In the genomic region with DNA sequence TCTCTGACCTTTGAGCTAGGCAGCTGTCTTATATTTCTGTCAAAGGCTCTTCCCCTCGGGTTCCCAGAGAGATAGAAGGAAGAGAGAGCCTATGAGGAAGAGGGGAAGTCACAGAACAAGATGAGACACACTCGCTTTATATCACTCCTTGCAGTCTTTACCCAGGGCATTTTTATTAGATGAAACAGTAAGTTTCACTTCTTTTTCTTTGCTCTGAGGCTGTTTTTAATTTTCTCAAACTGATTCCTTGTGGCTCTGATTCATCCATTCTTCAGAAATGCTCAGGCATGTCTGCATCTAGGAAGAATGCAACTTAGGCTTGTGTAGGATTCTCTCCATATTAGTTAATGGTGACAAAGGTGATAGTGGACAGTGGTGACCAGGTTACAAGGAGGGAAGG, we compare ENCODE assay signal across 1 cellular context.
TF ChIP-seq lines count a peak whose summit lies in the region.

No MANE protein-coding gene starts in this region.

TF ChIP-seq in GM23338, 12 proteins besides CTCF, POLR2A, EP300 and RAD21 (continued from another document):
- TF ChIP-seq, protein P1, sequence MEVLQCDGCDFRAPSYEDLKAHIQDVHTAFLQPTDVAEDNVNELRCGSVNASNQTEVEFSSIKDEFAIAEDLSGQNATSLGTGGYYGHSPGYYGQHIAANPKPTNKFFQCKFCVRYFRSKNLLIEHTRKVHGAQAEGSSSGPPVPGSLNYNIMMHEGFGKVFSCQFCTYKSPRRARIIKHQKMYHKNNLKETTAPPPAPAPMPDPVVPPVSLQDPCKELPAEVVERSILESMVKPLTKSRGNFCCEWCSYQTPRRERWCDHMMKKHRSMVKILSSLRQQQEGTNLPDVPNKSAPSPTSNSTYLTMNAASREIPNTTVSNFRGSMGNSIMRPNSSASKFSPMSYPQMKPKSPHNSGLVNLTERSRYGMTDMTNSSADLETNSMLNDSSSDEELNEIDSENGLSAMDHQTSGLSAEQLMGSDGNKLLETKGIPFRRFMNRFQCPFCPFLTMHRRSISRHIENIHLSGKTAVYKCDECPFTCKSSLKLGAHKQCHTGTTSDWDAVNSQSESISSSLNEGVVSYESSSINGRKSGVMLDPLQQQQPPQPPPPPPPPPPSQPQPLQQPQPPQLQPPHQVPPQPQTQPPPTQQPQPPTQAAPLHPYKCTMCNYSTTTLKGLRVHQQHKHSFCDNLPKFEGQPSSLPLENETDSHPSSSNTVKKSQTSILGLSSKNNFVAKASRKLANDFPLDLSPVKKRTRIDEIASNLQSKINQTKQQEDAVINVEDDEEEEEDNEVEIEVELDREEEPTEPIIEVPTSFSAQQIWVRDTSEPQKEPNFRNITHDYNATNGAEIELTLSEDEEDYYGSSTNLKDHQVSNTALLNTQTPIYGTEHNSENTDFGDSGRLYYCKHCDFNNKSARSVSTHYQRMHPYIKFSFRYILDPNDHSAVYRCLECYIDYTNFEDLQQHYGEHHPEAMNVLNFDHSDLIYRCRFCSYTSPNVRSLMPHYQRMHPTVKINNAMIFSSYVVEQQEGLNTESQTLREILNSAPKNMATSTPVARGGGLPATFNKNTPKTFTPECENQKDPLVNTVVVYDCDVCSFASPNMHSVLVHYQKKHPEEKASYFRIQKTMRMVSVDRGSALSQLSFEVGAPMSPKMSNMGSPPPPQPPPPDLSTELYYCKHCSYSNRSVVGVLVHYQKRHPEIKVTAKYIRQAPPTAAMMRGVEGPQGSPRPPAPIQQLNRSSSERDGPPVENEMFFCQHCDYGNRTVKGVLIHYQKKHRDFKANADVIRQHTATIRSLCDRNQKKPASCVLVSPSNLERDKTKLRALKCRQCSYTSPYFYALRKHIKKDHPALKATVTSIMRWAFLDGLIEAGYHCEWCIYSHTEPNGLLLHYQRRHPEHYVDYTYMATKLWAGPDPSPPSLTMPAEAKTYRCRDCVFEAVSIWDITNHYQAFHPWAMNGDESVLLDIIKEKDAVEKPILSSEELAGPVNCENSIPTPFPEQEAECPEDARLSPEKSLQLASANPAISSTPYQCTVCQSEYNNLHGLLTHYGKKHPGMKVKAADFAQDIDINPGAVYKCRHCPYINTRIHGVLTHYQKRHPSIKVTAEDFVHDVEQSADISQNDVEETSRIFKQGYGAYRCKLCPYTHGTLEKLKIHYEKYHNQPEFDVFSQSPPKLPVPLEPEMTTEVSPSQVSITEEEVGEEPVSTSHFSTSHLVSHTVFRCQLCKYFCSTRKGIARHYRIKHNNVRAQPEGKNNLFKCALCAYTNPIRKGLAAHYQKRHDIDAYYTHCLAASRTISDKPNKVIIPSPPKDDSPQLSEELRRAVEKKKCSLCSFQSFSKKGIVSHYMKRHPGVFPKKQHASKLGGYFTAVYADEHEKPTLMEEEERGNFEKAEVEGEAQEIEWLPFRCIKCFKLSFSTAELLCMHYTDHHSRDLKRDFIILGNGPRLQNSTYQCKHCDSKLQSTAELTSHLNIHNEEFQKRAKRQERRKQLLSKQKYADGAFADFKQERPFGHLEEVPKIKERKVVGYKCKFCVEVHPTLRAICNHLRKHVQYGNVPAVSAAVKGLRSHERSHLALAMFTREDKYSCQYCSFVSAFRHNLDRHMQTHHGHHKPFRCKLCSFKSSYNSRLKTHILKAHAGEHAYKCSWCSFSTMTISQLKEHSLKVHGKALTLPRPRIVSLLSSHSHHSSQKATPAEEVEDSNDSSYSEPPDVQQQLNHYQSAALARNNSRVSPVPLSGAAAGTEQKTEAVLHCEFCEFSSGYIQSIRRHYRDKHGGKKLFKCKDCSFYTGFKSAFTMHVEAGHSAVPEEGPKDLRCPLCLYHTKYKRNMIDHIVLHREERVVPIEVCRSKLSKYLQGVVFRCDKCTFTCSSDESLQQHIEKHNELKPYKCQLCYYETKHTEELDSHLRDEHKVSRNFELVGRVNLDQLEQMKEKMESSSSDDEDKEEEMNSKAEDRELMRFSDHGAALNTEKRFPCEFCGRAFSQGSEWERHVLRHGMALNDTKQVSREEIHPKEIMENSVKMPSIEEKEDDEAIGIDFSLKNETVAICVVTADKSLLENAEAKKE (CRISPR knock-in tag; IDR thresholded peaks at IDR 0.05), result no peak
- TF ChIP-seq, protein P2, sequence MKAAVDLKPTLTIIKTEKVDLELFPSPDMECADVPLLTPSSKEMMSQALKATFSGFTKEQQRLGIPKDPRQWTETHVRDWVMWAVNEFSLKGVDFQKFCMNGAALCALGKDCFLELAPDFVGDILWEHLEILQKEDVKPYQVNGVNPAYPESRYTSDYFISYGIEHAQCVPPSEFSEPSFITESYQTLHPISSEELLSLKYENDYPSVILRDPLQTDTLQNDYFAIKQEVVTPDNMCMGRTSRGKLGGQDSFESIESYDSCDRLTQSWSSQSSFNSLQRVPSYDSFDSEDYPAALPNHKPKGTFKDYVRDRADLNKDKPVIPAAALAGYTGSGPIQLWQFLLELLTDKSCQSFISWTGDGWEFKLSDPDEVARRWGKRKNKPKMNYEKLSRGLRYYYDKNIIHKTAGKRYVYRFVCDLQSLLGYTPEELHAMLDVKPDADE (IDR thresholded peaks at IDR 0.05), result no peak
- no peak for TF ChIP-seq EZH2phosphoT487 (IDR thresholded peaks at IDR 0.05; ENCODE audit: unreplicated experiment)
- no peak for TF ChIP-seq JUNB (IDR thresholded peaks at IDR 0.05; ENCODE audit: unreplicated experiment)
- TF ChIP-seq ZNF331 (CRISPR knock-in tag; IDR thresholded peaks at IDR 0.05; ENCODE audit: low read depth), result no peak
TF ChIP-seq in GM23338: peak in this region for 0.
